In the genomic region with DNA sequence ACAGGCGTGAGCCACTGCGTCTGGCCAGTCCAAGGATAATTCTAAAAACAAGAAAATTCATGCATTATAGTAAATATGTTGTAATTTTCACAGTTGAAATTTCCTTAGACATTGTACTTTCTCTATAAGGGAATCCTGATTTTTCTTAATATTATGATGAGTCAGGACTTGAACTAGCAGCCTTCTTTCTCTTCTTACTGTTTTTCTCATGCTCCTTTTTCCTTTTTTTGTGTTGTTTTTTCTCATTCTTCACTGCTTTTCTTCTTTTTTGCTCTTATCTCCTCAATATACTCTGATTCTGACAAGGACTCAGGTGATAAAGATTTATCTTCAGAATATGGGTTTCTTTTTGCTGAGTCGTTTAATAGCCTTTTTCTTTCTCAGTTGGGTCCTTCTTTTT, we compare ENCODE assay signal across 12 cellular contexts.
"Had no signal": no experiment of that assay in that cellular context is flagged by ENCODE, and none has a peak within 500 bp of the region (broad histone marks: within the 10 kb centered on the region; RNA-seq: fewer than 3 reads in every experiment).

No MANE protein-coding gene starts in this region.

- H3K27ac ChIP-seq: cardiac muscle cell, prostate gland, spleen had no signal

- H3K27me3 ChIP-seq: cardiac muscle cell, dorsolateral prefrontal cortex, spleen had no signal

- DNase-seq: activated CD4-positive, CD25-positive, alpha-beta regulatory T cell treated with anti-CD3 and anti-CD28 coated beads, Interleukin-2, amount 50 U/mL, for 72 hours; activated naive CD4-positive, alpha-beta T cell treated with anti-CD3 and anti-CD28 coated beads, Interleukin-2, amount 50 U/mL, for 16 hours; activated T-cell treated with anti-CD3 and anti-CD28 coated beads for 4 hours; spleen; T-cell; T-helper 9 cell had no signal

- H3K4me3 ChIP-seq: cardiac muscle cell, prostate gland had no signal

- H3K4me3 Mint-ChIP-seq: endodermal cell, type B pancreatic cell had no signal

- H3K27me3 Mint-ChIP-seq: stimulated activated naive CD8-positive, alpha-beta T cell treated with anti-CD3 and anti-CD28 coated beads, Interleukin-15, Interleukin-2, amounts not matched to agents 100 ng/mL and 50 ng/mL, for 24 hours; T-cell had no signal

- H3K4me1 ChIP-seq: prostate gland had no signal

- H3K9me3 Mint-ChIP-seq: endodermal cell; stimulated activated naive CD8-positive, alpha-beta T cell treated with anti-CD3 and anti-CD28 coated beads, Interleukin-15, Interleukin-2, amounts not matched to agents 100 ng/mL and 50 ng/mL, for 24 hours had no signal

- H3K9me3 ChIP-seq: prostate gland, spleen had no signal

- H3K27ac Mint-ChIP-seq: endodermal cell, T-cell, type B pancreatic cell had no signal

- H3K36me3 ChIP-seq: cardiac muscle cell, prostate gland, spleen had no signal

- H3K36me3 Mint-ChIP-seq: T-cell, type B pancreatic cell had no signal
